Comparison of ENCODE assay signal across 14 cellular contexts in genomic region chr14:69315302-69315701, GRCh38. TPM values are rescaled to one million over a fixed set of nuclear protein-coding genes. Genes with fewer than 3 reads are reported as not detected.
DNase-seq lines count a peak whose midpoint lies in the region; ATAC-seq and TF ChIP-seq lines count a peak whose summit lies in the region.
"Had no signal": no experiment of that assay in that cellular context is flagged by ENCODE, and none has a peak within 500 bp of the region (broad histone marks: within the 10 kb centered on the region; RNA-seq: fewer than 3 reads in every experiment).

No MANE protein-coding gene starts in this region.

- DNase-seq in HEK293T (ENCODE audit: extremely low spot score) = no peak
- DNase-seq in NCI-H446 (lab: John Stamatoyannopoulos, UW) = peak; percentile 20 to 67
- peak; percentile 39 for DNase-seq in putamen (ENCODE audit: low spot score)
- no peak for DNase-seq in NCI-H1417 treated with DMSO at 0.1 percent for 48 hours (lab: John Stamatoyannopoulos, UW)
- no peak for DNase-seq in activated CD4-positive, alpha-beta T cell treated with anti-CD3 and anti-CD28 coated beads, Interleukin-2, amount 50 U/mL, for 48 hours
- DNase-seq: CD4-positive, alpha-beta T cell; naive B cell; NCI-H1105 treated with DMSO at 0.1 percent for 48 hours; NK-92 treated with Interleukin-12 subunit alpha and Interleukin-12 subunit beta, amount 100 ng/mL, for 24 hours; stimulated activated CD4-positive, alpha-beta T cell treated with anti-CD3 and anti-CD28 coated beads, Interleukin-4, amount 100 ng/mL, for 4 hours had no signal

- CTCF ChIA-PET in HEK293T (lab: Yijun Ruan, JAX) = no interaction called here

- peak; percentile 46 for ATAC-seq in esophagus mucosa
- ATAC-seq in HG03439 (IDR thresholded peaks at IDR 0.05; ENCODE audit: unreplicated experiment) = no peak
- ATAC-seq: gastroesophageal sphincter; stimulated activated effector memory CD8-positive, alpha-beta T cell treated with anti-CD3 and anti-CD28 coated beads, Interleukin-12 subunit alpha, Interleukin-12 subunit beta, amount 100 ng/mL, for 72 hours had no signal

- POLR2A ChIA-PET in HEK293T (lab: Yijun Ruan, JAX) = no interaction called here

TF ChIP-seq in HEK293T, 16 proteins besides CTCF, POLR2A, EP300 and RAD21:
- TF ChIP-seq PKNOX1 (IDR thresholded peaks at IDR 0.05) = peak; percentile 74
- TF ChIP-seq LEF1 (IDR thresholded peaks at IDR 0.05; ENCODE audit: borderline replicate concordance) = no peak

RNA-seq across cellular contexts. Expression of gene GALNT16, which starts 55.3 kb away (rescaled TPM):
- total RNA-seq in esophagus mucosa = 1.00 TPM
- total RNA-seq: CD4-positive, alpha-beta T cell had no signal

Comparison
In these comparisons a context has a peak if more than half of its experiments do, and no peak if none do; other contexts are left out.
1. DNase-seq: peak in NCI-H446 (2 of 2) and putamen (single experiment); none in HEK293T (single experiment), NCI-H1417 treated with DMSO at 0.1 percent for 48 hours (single experiment) and activated CD4-positive, alpha-beta T cell treated with anti-CD3 and anti-CD28 coated beads, Interleukin-2, amount 50 U/mL, for 48 hours (0 of 2).